ENCODE assay signal across 8 cellular contexts in the genomic region with DNA sequence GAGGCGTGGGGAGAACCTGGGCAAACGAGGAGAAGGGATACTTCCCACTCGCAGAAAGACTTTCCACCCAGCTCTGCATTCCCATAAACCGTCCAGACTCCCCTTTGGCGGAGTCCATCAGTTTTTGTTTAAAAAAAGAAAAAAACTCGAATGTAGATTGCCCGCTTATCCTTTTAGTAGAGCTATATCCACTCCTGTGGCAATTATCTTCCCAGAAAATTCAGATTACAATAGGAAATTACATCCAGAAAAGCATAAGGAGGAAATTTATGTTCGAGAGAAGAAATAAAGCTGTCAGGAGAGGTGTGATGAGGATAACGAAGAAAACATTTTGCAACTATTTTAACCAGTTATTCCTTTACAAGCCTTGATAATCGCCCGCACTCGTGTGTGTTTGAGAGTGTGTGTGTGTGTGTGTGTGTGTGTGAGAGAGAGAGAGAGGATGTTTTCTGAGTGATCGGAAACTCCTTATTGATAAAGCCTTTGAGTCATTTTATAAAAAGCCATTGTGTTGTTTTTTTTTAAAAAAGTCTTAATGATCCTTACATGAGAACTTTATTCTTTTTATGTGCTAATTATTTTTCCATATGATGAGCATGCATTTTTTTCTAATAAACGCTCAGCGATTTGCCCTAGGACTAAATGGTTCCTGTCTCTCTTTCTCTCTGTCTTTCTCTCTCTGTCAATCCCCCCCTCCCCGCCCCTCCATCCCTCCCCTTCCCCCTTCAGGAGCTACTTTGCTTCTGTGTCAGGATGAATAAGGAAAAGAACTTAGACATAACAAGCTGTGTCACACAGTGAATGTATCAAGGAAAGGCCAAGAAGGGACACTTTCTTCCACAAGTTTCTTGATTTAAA. TPM values are rescaled to one million over a fixed set of nuclear protein-coding genes. Genes with fewer than 3 reads are reported as not detected.
DNase-seq lines count a peak whose midpoint lies in the region; ATAC-seq and TF ChIP-seq lines count a peak whose summit lies in the region.

No MANE protein-coding gene starts in this region.

- H3K9ac ChIP-seq in DND-41 (ENCODE audit: low read depth, low read length) (peak overlapping the region; percentile 74), iPS-15b (ENCODE audit: low read depth, low read length) (peak overlapping the region; percentile 93), skeletal muscle tissue (ENCODE audit: low read depth in 1 of 3, low read length in 3 of 3) (peak overlapping the region; percentile 90 to 93 (median 92))

- H3K4me3 ChIP-seq in DND-41 (ENCODE audit: low read depth in 1 of 2, low read length in 2 of 2), result peak overlapping the region; percentile 50 to 80
- H3K4me3 ChIP-seq in iPS-15b (ENCODE audit: low read depth, low read length), result peak overlapping the region; percentile 94
- peak overlapping the region; percentile 92 to 96 (median 95) for H3K4me3 ChIP-seq in skeletal muscle tissue (ENCODE audit: low read length in 3 of 3)

- ATAC-seq in DND-41 (ENCODE audit: insufficient read depth, low read depth) (no peak), HG02623 (IDR thresholded peaks at IDR 0.05; ENCODE audit: unreplicated experiment) (no peak)

- DNase-seq in DND-41 (peak; percentile 27), NAMALWA (ENCODE audit: low spot score) (peak; percentile 64), hepatic stellate cell (ENCODE audit: low spot score) (no peak), anterior cingulate cortex (lab: John Stamatoyannopoulos, UW) (no peak)
- peak; percentile 35 for DNase-seq in activated naive CD4-positive, alpha-beta T cell treated with anti-CD3 and anti-CD28 coated beads, Interleukin-2, amount 50 U/mL, for 16 hours

- peak overlapping the region; percentile 85 for H3K4me2 ChIP-seq in DND-41 (ENCODE audit: insufficient read depth, low read length)

- no peaks in the 10 kb centered on the region for H3K9me3 ChIP-seq in DND-41 (ENCODE audit: insufficient read depth, low read length, severe bottlenecking)
- H3K9me3 ChIP-seq in iPS-15b (ENCODE audit: control insufficient read depth, insufficient read depth, low read length), result no peaks in the 10 kb centered on the region
- H3K9me3 ChIP-seq in skeletal muscle tissue (ENCODE audit: control insufficient read depth in 3 of 3, low read length in 3 of 3), result no peaks in the 10 kb centered on the region

- H3K27ac ChIP-seq in DND-41 (ENCODE audit: low read length) (peak overlapping the region; percentile 82), skeletal muscle tissue (ENCODE audit: low read depth, low read length) (peak overlapping the region; percentile 92)

- H3K27me3 ChIP-seq in DND-41 (ENCODE audit: insufficient read depth, low read length, poor library complexity), result no peaks in the 10 kb centered on the region
- no peaks in the 10 kb centered on the region for H3K27me3 ChIP-seq in iPS-15b (ENCODE audit: control insufficient read depth, insufficient read depth, low read length)
- H3K27me3 ChIP-seq in skeletal muscle tissue (ENCODE audit: control insufficient read depth in 3 of 3, insufficient read depth in 3 of 3, low read length in 3 of 3), result no peaks in the 10 kb centered on the region

- H3K4me1 ChIP-seq in DND-41 (ENCODE audit: insufficient read depth, low read length) (peaks cover 52% of the 10 kb centered on the region), iPS-15b (ENCODE audit: control insufficient read depth, insufficient read depth, low read length) (peaks cover 17% of the 10 kb centered on the region), skeletal muscle tissue (ENCODE audit: control insufficient read depth in 3 of 3, insufficient read depth in 3 of 3, low read length in 3 of 3) (peaks cover 14 to 26% (median 20%) of the 10 kb centered on the region in 3 donors)

- peaks cover 51% of the 10 kb centered on the region for H3K79me2 ChIP-seq in DND-41 (ENCODE audit: insufficient read depth, low read length)

- peak overlapping the region; percentile 98 for H2AFZ ChIP-seq in DND-41 (ENCODE audit: low read depth, low read length)

- no peak for TF ChIP-seq CTCF in DND-41 (IDR thresholded peaks at IDR 0.05; ENCODE audit: borderline replicate concordance, extremely low read depth, low read length, poor library complexity, severe bottlenecking)

- peaks cover 24% of the 10 kb centered on the region for H4K20me1 ChIP-seq in DND-41 (ENCODE audit: insufficient read depth, low read length)

- peaks cover 18% of the 10 kb centered on the region for H3K36me3 ChIP-seq in DND-41 (ENCODE audit: insufficient read depth, low read length)
- no peaks in the 10 kb centered on the region for H3K36me3 ChIP-seq in iPS-15b (ENCODE audit: control insufficient read depth, insufficient read depth, low read length)
- H3K36me3 ChIP-seq in skeletal muscle tissue (ENCODE audit: control insufficient read depth in 3 of 3, insufficient read depth in 3 of 3, low read length in 3 of 3), result no peaks in the 10 kb centered on the region

RNA-seq across cellular contexts. Expression of a gene that starts 1.1 kb away (rescaled TPM):
- 39.1 TPM for total RNA-seq in skeletal muscle tissue

Comparison
In these comparisons a context has a peak if more than half of its experiments do, and no peak if none do; other contexts are left out.
1. DNase-seq: peak in DND-41 (single experiment), NAMALWA (single experiment) and activated naive CD4-positive, alpha-beta T cell treated with anti-CD3 and anti-CD28 coated beads, Interleukin-2, amount 50 U/mL, for 16 hours (single experiment); none in hepatic stellate cell (single experiment) and anterior cingulate cortex (0 of 58).
2. Peak in every context shown above with its lines, with median percentiles within 50 percentile points of each other: H3K4me3 ChIP-seq and H3K9ac ChIP-seq.